ENCODE assay signal across 10 cellular contexts in the genomic region with DNA sequence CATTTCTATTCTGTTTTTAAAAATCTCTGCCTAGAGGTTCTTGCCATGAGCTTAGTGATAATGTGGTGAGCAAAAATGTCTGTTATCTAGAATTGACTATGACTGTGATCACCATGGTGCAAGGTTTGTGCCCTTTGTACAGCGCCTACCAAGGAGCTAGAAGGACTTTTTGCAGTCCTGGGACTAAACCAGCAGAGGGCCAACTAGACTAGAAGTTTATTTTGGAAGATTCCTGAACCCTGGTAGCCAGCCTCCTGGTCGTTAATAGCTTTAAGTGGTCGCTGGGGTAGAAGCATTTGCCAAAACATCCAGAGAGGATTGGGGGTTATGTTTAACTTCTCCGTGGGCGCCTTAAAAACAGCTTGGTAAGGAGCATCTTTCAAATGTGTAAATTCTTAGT. TPM values are rescaled to one million over a fixed set of nuclear protein-coding genes. Genes with fewer than 3 reads are reported as not detected.
DNase-seq lines count a peak whose midpoint lies in the region; TF ChIP-seq lines count a peak whose summit lies in the region.
"Had no signal": no experiment of that assay in that cellular context is flagged by ENCODE, and none has a peak within 500 bp of the region (broad histone marks: within the 10 kb centered on the region; RNA-seq: fewer than 3 reads in every experiment).

No MANE protein-coding gene starts in this region.

- CTCF ChIA-PET in GM10248 (lab: Yijun Ruan, JAX): interaction anchor here (0.8 to 7.1 kb wide), 6 partner anchors 8 to 287 kb away, joined by 3 to 80 read pairs (median 4); a partner anchor contains a TSS

- POLR2A ChIA-PET in GM10248 (lab: Yijun Ruan, JAX): no interaction called here

- H3K27me3 Mint-ChIP-seq in chondrocyte (ENCODE audit: low read depth) (no peaks in the 10 kb centered on the region), neural crest cell (ENCODE audit: low read depth) (no peaks in the 10 kb centered on the region)

- H3K9me3 Mint-ChIP-seq in chondrocyte (ENCODE audit: low read depth): no peaks in the 10 kb centered on the region
- no peaks in the 10 kb centered on the region for H3K9me3 Mint-ChIP-seq in neural crest cell

- peaks cover 13% of the 10 kb centered on the region for H3K4me1 Mint-ChIP-seq in chondrocyte (ENCODE audit: low read depth)
- no peaks in the 10 kb centered on the region for H3K4me1 Mint-ChIP-seq in neural crest cell

- H3K36me3 Mint-ChIP-seq in chondrocyte (ENCODE audit: low read depth) (no peaks in the 10 kb centered on the region), neural crest cell (ENCODE audit: low read depth) (peaks cover 4% of the 10 kb centered on the region)

- TF ChIP-seq CTCF in GM10248 (IDR thresholded peaks at IDR 0.05; ENCODE audit: control extremely low read depth, extremely low read depth, low read depth, missing control alignments) (peak; percentile 19), chondrocyte (IDR thresholded peaks at IDR 0.05) (peak; percentile 78), neural crest cell (conservative IDR thresholded peaks at IDR 0.05) (peak; percentile 46)

- H3K4me3 Mint-ChIP-seq in chondrocyte (ENCODE audit: unreplicated experiment) (no peak overlapping the region), neural crest cell (no peak overlapping the region)

- DNase-seq in GM10248 (ENCODE audit: extremely low spot score) (no peak), M059J (ENCODE audit: low read depth) (peak; percentile 38), chondrocyte (ENCODE audit: low spot score) (no peak), neural crest cell (ENCODE audit: low read depth, low spot score) (no peak), occipital lobe (lab: John Stamatoyannopoulos, UW) (no peak), GOT3 (lab: John Stamatoyannopoulos, UW) (no peak)
- no peak for DNase-seq in NK-92 treated with Interleukin-12 subunit alpha and Interleukin-12 subunit beta, amount 100 ng/mL, for 24 hours (lab: John Stamatoyannopoulos, UW)
- no peak for DNase-seq in stimulated activated CD4-positive, alpha-beta T cell treated with anti-CD3 and anti-CD28 coated beads, Interleukin-2, amount 100 ng/mL, for 24 hours
- DNase-seq: activated T-cell treated with anti-CD3 and anti-CD28 coated beads for 4 hours, NCI-H1048 had no signal

- H3K27ac Mint-ChIP-seq in chondrocyte (ENCODE audit: unreplicated experiment) (no peak overlapping the region), neural crest cell (ENCODE audit: unreplicated experiment) (no peak overlapping the region)

RNA-seq across cellular contexts. Expression of a gene that starts 7.8 kb away (rescaled TPM):
- 67.9 and 75.2 TPM in 2 replicates for total RNA-seq in M059J (2014; rRNA removed; shearing (Covaris generic))
- total RNA-seq in chondrocyte (1.3 to 2.6 TPM (median 2.5 TPM) in 3 replicates), neural crest cell (25.1 and 28.9 TPM in 2 replicates), occipital lobe (124 TPM)

RNA-seq across cellular contexts. Expression of a gene that starts 34.0 kb away (rescaled TPM):
- 34.8 and 36.1 TPM in 2 replicates for total RNA-seq in M059J (2014; rRNA removed; shearing (Covaris generic))
- 14.5 to 16.3 TPM (median 14.7 TPM) in 3 replicates for total RNA-seq in chondrocyte
- total RNA-seq in neural crest cell: 95.2 and 96.0 TPM in 2 replicates
- 12.6 TPM for total RNA-seq in occipital lobe

RNA-seq across cellular contexts. Expression of a gene that starts 56.1 kb away (rescaled TPM):
- total RNA-seq in M059J (2014; rRNA removed; shearing (Covaris generic)): 0.15 and 0.49 TPM in 2 replicates
- total RNA-seq in chondrocyte: 6.8 to 17.8 TPM (median 7.8 TPM) in 3 replicates
- total RNA-seq in neural crest cell: 2.2 and 2.6 TPM in 2 replicates
- 1.4 TPM for total RNA-seq in occipital lobe

Comparison
In these comparisons a context has a peak if more than half of its experiments do, and no peak if none do; other contexts are left out.
1. CTCF ChIP-seq: peak in every context shown above with its lines; median percentile 78 in chondrocyte; 46 in neural crest cell; 19 in GM10248.